ENCODE assay signal across 2 cellular contexts in the genomic region with DNA sequence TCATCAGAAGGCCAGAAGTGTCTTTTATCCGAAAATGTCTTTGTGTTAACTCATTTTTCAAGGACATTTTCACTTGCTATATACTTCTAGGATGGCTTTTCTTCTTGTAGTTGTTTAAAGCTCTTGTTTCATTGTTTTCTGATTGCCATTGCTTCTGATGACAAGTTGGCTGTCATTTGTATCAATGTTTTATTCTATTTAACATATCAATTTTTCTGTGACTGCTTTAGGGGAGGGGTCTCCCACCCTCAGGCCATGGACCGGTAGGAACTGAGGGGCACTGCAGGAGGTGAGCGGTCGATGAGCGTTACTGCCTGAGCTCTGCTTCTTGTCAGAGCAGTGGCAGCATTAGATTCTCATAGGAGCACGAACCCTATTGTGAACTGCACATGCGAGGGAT.
TF ChIP-seq lines count a peak whose summit lies in the region.

No MANE protein-coding gene starts in this region.

TF ChIP-seq in HepG2, 621 proteins besides CTCF, POLR2A, EP300 and RAD21:
- TF ChIP-seq ZNF30 (CRISPR knock-in tag; IDR thresholded peaks at IDR 0.05) (no peak), ZNF317 (CRISPR knock-in tag; IDR thresholded peaks at IDR 0.05) (peak; percentile 65; the same call in 1 of the 2 replicates)

TF ChIP-seq in WTC11, 78 proteins besides CTCF, POLR2A, EP300 and RAD21:
- peak; percentile 67 for TF ChIP-seq ZNF317 (CRISPR knock-in tag; IDR thresholded peaks at IDR 0.05; ENCODE audit: borderline replicate concordance, low read depth)
- TF ChIP-seq, protein P1, sequence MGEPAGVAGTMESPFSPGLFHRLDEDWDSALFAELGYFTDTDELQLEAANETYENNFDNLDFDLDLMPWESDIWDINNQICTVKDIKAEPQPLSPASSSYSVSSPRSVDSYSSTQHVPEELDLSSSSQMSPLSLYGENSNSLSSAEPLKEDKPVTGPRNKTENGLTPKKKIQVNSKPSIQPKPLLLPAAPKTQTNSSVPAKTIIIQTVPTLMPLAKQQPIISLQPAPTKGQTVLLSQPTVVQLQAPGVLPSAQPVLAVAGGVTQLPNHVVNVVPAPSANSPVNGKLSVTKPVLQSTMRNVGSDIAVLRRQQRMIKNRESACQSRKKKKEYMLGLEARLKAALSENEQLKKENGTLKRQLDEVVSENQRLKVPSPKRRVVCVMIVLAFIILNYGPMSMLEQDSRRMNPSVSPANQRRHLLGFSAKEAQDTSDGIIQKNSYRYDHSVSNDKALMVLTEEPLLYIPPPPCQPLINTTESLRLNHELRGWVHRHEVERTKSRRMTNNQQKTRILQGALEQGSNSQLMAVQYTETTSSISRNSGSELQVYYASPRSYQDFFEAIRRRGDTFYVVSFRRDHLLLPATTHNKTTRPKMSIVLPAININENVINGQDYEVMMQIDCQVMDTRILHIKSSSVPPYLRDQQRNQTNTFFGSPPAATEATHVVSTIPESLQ (CRISPR knock-in tag; IDR thresholded peaks at IDR 0.05) = no peak
- TF ChIP-seq, protein P2, sequence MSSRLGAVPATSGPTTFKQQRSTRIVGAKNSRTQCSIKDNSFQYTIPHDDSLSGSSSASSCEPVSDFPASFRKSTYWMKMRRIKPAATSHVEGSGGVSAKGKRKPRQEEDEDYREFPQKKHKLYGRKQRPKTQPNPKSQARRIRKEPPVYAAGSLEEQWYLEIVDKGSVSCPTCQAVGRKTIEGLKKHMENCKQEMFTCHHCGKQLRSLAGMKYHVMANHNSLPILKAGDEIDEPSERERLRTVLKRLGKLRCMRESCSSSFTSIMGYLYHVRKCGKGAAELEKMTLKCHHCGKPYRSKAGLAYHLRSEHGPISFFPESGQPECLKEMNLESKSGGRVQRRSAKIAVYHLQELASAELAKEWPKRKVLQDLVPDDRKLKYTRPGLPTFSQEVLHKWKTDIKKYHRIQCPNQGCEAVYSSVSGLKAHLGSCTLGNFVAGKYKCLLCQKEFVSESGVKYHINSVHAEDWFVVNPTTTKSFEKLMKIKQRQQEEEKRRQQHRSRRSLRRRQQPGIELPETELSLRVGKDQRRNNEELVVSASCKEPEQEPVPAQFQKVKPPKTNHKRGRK (CRISPR knock-in tag; IDR thresholded peaks at IDR 0.05; ENCODE audit: borderline replicate concordance) = no peak
- no peak for TF ChIP-seq ZNF671 (CRISPR knock-in tag; IDR thresholded peaks at IDR 0.05)
TF ChIP-seq in WTC11: peak in this region for 1.
